In the genomic region with DNA sequence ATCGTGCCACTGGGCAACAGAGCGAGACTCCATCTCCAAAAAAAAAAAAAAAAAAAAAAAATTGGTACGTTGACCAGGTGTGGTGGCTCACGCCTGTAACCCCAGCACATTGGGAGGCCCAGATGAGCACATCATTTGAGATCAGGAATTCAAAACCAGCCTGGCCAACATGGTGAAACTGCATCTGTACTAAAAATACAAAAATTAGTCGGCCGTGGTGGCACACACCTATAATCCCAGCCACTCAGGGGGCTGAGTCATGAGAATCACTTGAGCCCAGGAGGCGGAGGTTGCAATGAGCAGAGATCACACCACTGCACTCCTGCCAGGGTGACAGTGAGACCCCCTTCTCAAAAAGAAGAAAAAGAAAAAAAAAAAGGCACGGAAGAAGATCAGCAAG, we compare ENCODE assay signal across 25 cellular contexts. TPM values are rescaled to one million over a fixed set of nuclear protein-coding genes. Genes with fewer than 3 reads are reported as not detected.
A peak's percentile ranks its signal among the peaks of the same experiment; 100 is the strongest.
DNase-seq lines count a peak whose midpoint lies in the region; ATAC-seq and TF ChIP-seq lines count a peak whose summit lies in the region.
"Had no signal": no experiment of that assay in that cellular context is flagged by ENCODE, and none has a peak within 500 bp of the region (broad histone marks: within the 10 kb centered on the region; RNA-seq: fewer than 3 reads in every experiment).

No MANE protein-coding gene starts in this region.

- TF ChIP-seq CTCF in osteocyte (IDR thresholded peaks at IDR 0.05): no peak

- H3K27me3 Mint-ChIP-seq in stimulated activated naive CD8-positive, alpha-beta T cell treated with anti-CD3 and anti-CD28 coated beads, Interleukin-15, Interleukin-2, amounts not matched to agents 100 ng/mL and 50 ng/mL, for 24 hours: no peaks in the 10 kb centered on the region
- H3K27me3 Mint-ChIP-seq in stimulated activated naive CD8-positive, alpha-beta T cell treated with anti-CD3 and anti-CD28 coated beads, Interleukin-15, amount 100 ng/mL, for 72 hours: no peaks in the 10 kb centered on the region
- no peaks in the 10 kb centered on the region for H3K27me3 Mint-ChIP-seq in activated naive CD8-positive, alpha-beta T cell treated with anti-CD3 and anti-CD28 coated beads, Interleukin-2, amount 50 U/mL, for 24 hours
- no peaks in the 10 kb centered on the region for H3K27me3 Mint-ChIP-seq in effector memory CD8-positive, alpha-beta T cell
- no peaks in the 10 kb centered on the region for H3K27me3 Mint-ChIP-seq in osteocyte (ENCODE audit: unreplicated experiment)
- H3K27me3 Mint-ChIP-seq: brain, type B pancreatic cell had no signal

- H3K27ac Mint-ChIP-seq in stimulated activated naive CD8-positive, alpha-beta T cell treated with anti-CD3 and anti-CD28 coated beads, Interleukin-15, Interleukin-2, amounts not matched to agents 100 ng/mL and 50 ng/mL, for 24 hours: peak overlapping the region; percentile 61
- no peak overlapping the region for H3K27ac Mint-ChIP-seq in stimulated activated naive CD8-positive, alpha-beta T cell treated with anti-CD3 and anti-CD28 coated beads, Interleukin-15, amount 100 ng/mL, for 72 hours
- H3K27ac Mint-ChIP-seq in activated naive CD8-positive, alpha-beta T cell treated with anti-CD3 and anti-CD28 coated beads, Interleukin-2, amount 50 U/mL, for 24 hours: peak overlapping the region; percentile 52
- H3K27ac Mint-ChIP-seq in effector memory CD8-positive, alpha-beta T cell: no peak overlapping the region
- no peak overlapping the region for H3K27ac Mint-ChIP-seq in osteocyte (ENCODE audit: unreplicated experiment)
- H3K27ac Mint-ChIP-seq: GM23338; HFFc6; natural killer cell treated with Interleukin-12 subunit alpha and Interleukin-12 subunit beta and Interleukin-15 and Interleukin-18, amount 100 ng/mL, for 72 hours; type B pancreatic cell had no signal

- peaks cover 36% of the 10 kb centered on the region for H3K4me1 Mint-ChIP-seq in stimulated activated naive CD8-positive, alpha-beta T cell treated with anti-CD3 and anti-CD28 coated beads, Interleukin-15, Interleukin-2, amounts not matched to agents 100 ng/mL and 50 ng/mL, for 24 hours (ENCODE audit: low read depth)
- H3K4me1 Mint-ChIP-seq in stimulated activated naive CD8-positive, alpha-beta T cell treated with anti-CD3 and anti-CD28 coated beads, Interleukin-15, amount 100 ng/mL, for 72 hours: peaks cover 38% of the 10 kb centered on the region
- peaks cover 23% of the 10 kb centered on the region for H3K4me1 Mint-ChIP-seq in activated naive CD8-positive, alpha-beta T cell treated with anti-CD3 and anti-CD28 coated beads, Interleukin-2, amount 50 U/mL, for 24 hours
- peaks cover 8 to 20% of the 10 kb centered on the region in 2 donors for H3K4me1 Mint-ChIP-seq in effector memory CD8-positive, alpha-beta T cell (ENCODE audit: low read depth in 2 of 2)
- no peaks in the 10 kb centered on the region for H3K4me1 Mint-ChIP-seq in osteocyte (ENCODE audit: unreplicated experiment)
- H3K4me1 Mint-ChIP-seq: brain, GM23338 had no signal

- ATAC-seq in stimulated activated naive CD8-positive, alpha-beta T cell treated with anti-CD3 and anti-CD28 coated beads, Interleukin-15, amount 100 ng/mL, for 72 hours: no peak
- peak; percentile 7 for ATAC-seq in HG02870 (IDR thresholded peaks at IDR 0.05; ENCODE audit: unreplicated experiment)
- no peak for ATAC-seq in activated naive CD8-positive, alpha-beta T cell treated with anti-CD3 and anti-CD28 coated beads, Interleukin-2, amount 50 U/mL, for 24 hours
- no peak for ATAC-seq in esophagus mucosa
- no peak for ATAC-seq in effector memory CD8-positive, alpha-beta T cell (replicated peaks)
- ATAC-seq: GM23338; HepG2; natural killer cell treated with Interleukin-12 subunit alpha and Interleukin-12 subunit beta and Interleukin-15 and Interleukin-18, amount 100 ng/mL, for 72 hours; PC-3; SK-N-SH treated with all-trans-retinoic acid at 6 μM for 48 hours had no signal

- peaks cover 52% of the 10 kb centered on the region for H3K36me3 Mint-ChIP-seq in stimulated activated naive CD8-positive, alpha-beta T cell treated with anti-CD3 and anti-CD28 coated beads, Interleukin-15, Interleukin-2, amounts not matched to agents 100 ng/mL and 50 ng/mL, for 24 hours (ENCODE audit: low read depth)
- H3K36me3 Mint-ChIP-seq in activated naive CD8-positive, alpha-beta T cell treated with anti-CD3 and anti-CD28 coated beads, Interleukin-2, amount 50 U/mL, for 24 hours (ENCODE audit: low read depth): peaks cover 28% of the 10 kb centered on the region
- peaks cover 35% of the 10 kb centered on the region for H3K36me3 Mint-ChIP-seq in effector memory CD8-positive, alpha-beta T cell (ENCODE audit: insufficient read depth)
- H3K36me3 Mint-ChIP-seq in osteocyte (ENCODE audit: unreplicated experiment): peaks cover 20% of the 10 kb centered on the region

- DNase-seq in stimulated activated naive CD8-positive, alpha-beta T cell treated with anti-CD3 and anti-CD28 coated beads, Interleukin-15, amount 100 ng/mL, for 72 hours: no peak
- DNase-seq in activated naive CD8-positive, alpha-beta T cell treated with anti-CD3 and anti-CD28 coated beads, Interleukin-2, amount 50 U/mL, for 24 hours: no peak
- DNase-seq in effector memory CD8-positive, alpha-beta T cell: no peak
- DNase-seq in osteocyte (ENCODE audit: extremely low spot score, unreplicated experiment): no peak
- DNase-seq: DMS53; effector memory CD4-positive, alpha-beta T cell; erythroblast; HFFc6; kidney; midbrain; NCI-H1048; NCI-H1694 treated with DMSO at 0.1 percent for 48 hours; NCI-H510A; PC-3; retina; T-helper 9 cell had no signal

- no peak overlapping the region for H3K4me3 Mint-ChIP-seq in stimulated activated naive CD8-positive, alpha-beta T cell treated with anti-CD3 and anti-CD28 coated beads, Interleukin-15, Interleukin-2, amounts not matched to agents 100 ng/mL and 50 ng/mL, for 24 hours
- peak overlapping the region in 1 of 2 donors; percentile 44 for H3K4me3 Mint-ChIP-seq in stimulated activated naive CD8-positive, alpha-beta T cell treated with anti-CD3 and anti-CD28 coated beads, Interleukin-15, amount 100 ng/mL, for 72 hours
- no peak overlapping the region for H3K4me3 Mint-ChIP-seq in activated naive CD8-positive, alpha-beta T cell treated with anti-CD3 and anti-CD28 coated beads, Interleukin-2, amount 50 U/mL, for 24 hours
- no peak overlapping the region for H3K4me3 Mint-ChIP-seq in effector memory CD8-positive, alpha-beta T cell
- H3K4me3 Mint-ChIP-seq in osteocyte (ENCODE audit: unreplicated experiment): no peak overlapping the region
- H3K4me3 Mint-ChIP-seq: brain; GM23338; HFFc6; natural killer cell treated with Interleukin-12 subunit alpha and Interleukin-12 subunit beta and Interleukin-15 and Interleukin-18, amount 100 ng/mL, for 72 hours; type B pancreatic cell had no signal

- H3K9me3 Mint-ChIP-seq in stimulated activated naive CD8-positive, alpha-beta T cell treated with anti-CD3 and anti-CD28 coated beads, Interleukin-15, Interleukin-2, amounts not matched to agents 100 ng/mL and 50 ng/mL, for 24 hours: no peaks in the 10 kb centered on the region
- H3K9me3 Mint-ChIP-seq in stimulated activated naive CD8-positive, alpha-beta T cell treated with anti-CD3 and anti-CD28 coated beads, Interleukin-15, amount 100 ng/mL, for 72 hours: no peaks in the 10 kb centered on the region
- H3K9me3 Mint-ChIP-seq in activated naive CD8-positive, alpha-beta T cell treated with anti-CD3 and anti-CD28 coated beads, Interleukin-2, amount 50 U/mL, for 24 hours: no peaks in the 10 kb centered on the region
- H3K9me3 Mint-ChIP-seq in effector memory CD8-positive, alpha-beta T cell: no peaks in the 10 kb centered on the region
- peaks cover 5% of the 10 kb centered on the region for H3K9me3 Mint-ChIP-seq in osteocyte (ENCODE audit: unreplicated experiment)
- H3K9me3 Mint-ChIP-seq: GM23338; HFFc6; natural killer cell treated with Interleukin-12 subunit alpha and Interleukin-12 subunit beta and Interleukin-15 and Interleukin-18, amount 100 ng/mL, for 72 hours; type B pancreatic cell had no signal

RNA-seq across cellular contexts. Expression of a gene that starts 24.5 kb away (rescaled TPM):
- total RNA-seq in esophagus mucosa (103 TPM), osteocyte (181 and 186 TPM in 2 replicates)

Comparison
In these comparisons a context has a peak if more than half of its experiments do, and no peak if none do; other contexts are left out.
1. H3K27ac Mint-ChIP-seq: peak in stimulated activated naive CD8-positive, alpha-beta T cell treated with anti-CD3 and anti-CD28 coated beads, Interleukin-15, Interleukin-2, amounts not matched to agents 100 ng/mL and 50 ng/mL, for 24 hours (single experiment) and activated naive CD8-positive, alpha-beta T cell treated with anti-CD3 and anti-CD28 coated beads, Interleukin-2, amount 50 U/mL, for 24 hours (single experiment); none in stimulated activated naive CD8-positive, alpha-beta T cell treated with anti-CD3 and anti-CD28 coated beads, Interleukin-15, amount 100 ng/mL, for 72 hours (0 of 2), effector memory CD8-positive, alpha-beta T cell (0 of 2) and osteocyte (single experiment).